In genomic region chr20:50196896-50197295, GRCh38 we compare ENCODE assay signal across 1 cellular context.
TF ChIP-seq lines count a peak whose summit lies in the region.

No MANE protein-coding gene starts in this region.

TF ChIP-seq in HEK293, 187 proteins besides CTCF, POLR2A, EP300 and RAD21:
- TF ChIP-seq ZNF280D (tag by site-specific recombination; IDR thresholded peaks at IDR 0.05) (no peak), ZIC2 (tag by site-specific recombination; IDR thresholded peaks at IDR 0.05) (peak; percentile 37; the same call in 1 of the 2 replicates)
